Comparison of ENCODE assay signal across 8 cellular contexts in the genomic region with DNA sequence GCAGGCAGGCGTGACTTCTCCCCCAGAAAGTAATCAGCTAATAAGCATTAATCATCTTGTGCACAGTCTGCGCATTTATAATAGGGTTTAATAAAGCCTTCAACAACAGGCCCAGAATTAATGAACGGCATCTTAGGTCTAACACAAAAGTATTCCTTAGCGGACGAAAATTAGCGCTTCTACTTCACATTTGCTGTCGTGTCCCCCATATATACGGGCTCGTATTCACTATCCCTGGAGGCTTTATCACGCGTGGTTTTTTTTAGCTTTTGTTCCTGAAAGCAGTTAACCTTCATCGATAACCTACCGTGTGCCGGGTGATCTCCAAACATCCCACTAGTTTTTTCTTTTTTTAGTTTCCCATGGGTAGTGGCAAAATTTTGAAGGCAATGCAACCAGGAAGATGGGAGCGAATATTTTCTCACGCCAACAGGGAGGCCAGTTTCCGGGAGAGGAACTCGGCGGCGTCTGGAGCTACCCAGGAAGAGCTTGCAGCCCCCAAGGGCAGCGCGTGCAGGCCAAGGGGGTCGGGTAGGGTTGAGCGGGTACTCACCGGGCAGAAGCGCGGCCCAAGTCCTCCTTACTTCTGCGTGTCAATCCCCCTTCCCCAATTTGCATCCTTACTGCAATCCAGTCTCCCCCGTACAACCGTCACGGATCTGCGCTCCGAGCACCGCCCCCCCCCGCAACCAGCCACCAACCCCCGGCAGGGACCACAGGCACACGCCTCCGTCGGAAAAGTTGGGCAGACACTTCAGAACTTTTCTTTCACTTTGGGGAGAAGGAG. TPM values are rescaled to one million over a fixed set of nuclear protein-coding genes. Genes with fewer than 3 reads are reported as not detected.
DNase-seq lines count a peak whose midpoint lies in the region; ATAC-seq and TF ChIP-seq lines count a peak whose summit lies in the region.

No MANE protein-coding gene starts in this region.

- H3K4me1 ChIP-seq in ascending aorta (peaks cover 5 to 41% of the 10 kb centered on the region in 2 donors), thymus (ENCODE audit: control insufficient read depth, insufficient read depth, low read length) (peaks cover 14% of the 10 kb centered on the region)

- no peak for DNase-seq in activated naive CD4-positive, alpha-beta T cell treated with anti-CD3 and anti-CD28 coated beads for 36 hours
- no peak for DNase-seq in activated naive CD4-positive, alpha-beta T cell treated with anti-CD3 and anti-CD28 coated beads, Interleukin-2, amount 50 U/mL, for 16 hours
- DNase-seq in ascending aorta (ENCODE audit: low spot score in 2 of 2) (no peak), left kidney (ENCODE audit: low read depth, low spot score) (peak; percentile 82), Ammon's horn (ENCODE audit: low spot score) (no peak), cortex of kidney (lab: John Stamatoyannopoulos, UW) (no peak)

- peak overlapping the region; percentile 99 for H3K4me3 ChIP-seq in ascending aorta
- H3K4me3 ChIP-seq in thymus (ENCODE audit: low read length) = peak overlapping the region; percentile 44

- intact Hi-C loops in activated naive CD4-positive, alpha-beta T cell treated with anti-CD3 and anti-CD28 coated beads for 36 hours (cut with micrococcal nuclease) = loop anchor here (2.0 kb wide), 1 partner anchor 171 kb away; no protein-coding TSS in a partner anchor
- intact Hi-C loops in ascending aorta (cut with DNase I) = loop anchor here (2.0 to 10.0 kb wide), 3 partner anchors 13 to 243 kb away; partner anchors contain the start of gene NEDD4L

- CTCF ChIA-PET in activated naive CD4-positive, alpha-beta T cell treated with anti-CD3 and anti-CD28 coated beads for 36 hours (lab: Charles Lee) = no interaction called here

- H3K36me3 ChIP-seq in ascending aorta (no peaks in the 10 kb centered on the region), thymus (ENCODE audit: control insufficient read depth, insufficient read depth) (no peaks in the 10 kb centered on the region)

- no peak for TF ChIP-seq CTCF in ascending aorta (IDR thresholded peaks at IDR 0.05)

- no peaks in the 10 kb centered on the region for H3K9me3 ChIP-seq in ascending aorta
- peaks cover 1% of the 10 kb centered on the region for H3K9me3 ChIP-seq in thymus (ENCODE audit: control insufficient read depth)

- peaks cover 53% of the 10 kb centered on the region for H3K27me3 Mint-ChIP-seq in activated naive CD4-positive, alpha-beta T cell treated with anti-CD3 and anti-CD28 coated beads for 36 hours (ENCODE audit: low read depth)

- H3K4me1 Mint-ChIP-seq in activated naive CD4-positive, alpha-beta T cell treated with anti-CD3 and anti-CD28 coated beads for 36 hours (ENCODE audit: low read depth) = peaks cover 13% of the 10 kb centered on the region

- no peak for ATAC-seq in GM19397 (IDR thresholded peaks at IDR 0.05; ENCODE audit: unreplicated experiment)

- peak overlapping the region; percentile 71 for H3K4me3 Mint-ChIP-seq in activated naive CD4-positive, alpha-beta T cell treated with anti-CD3 and anti-CD28 coated beads for 36 hours

- 22% methylated on average over 39 of the region's 39 CpGs for whole genome bisulfite sequencing in thymus

- peak overlapping the region; percentile 97 for H3K27ac ChIP-seq in ascending aorta
- H3K27ac ChIP-seq in thymus (ENCODE audit: low read depth) = no peak overlapping the region

- no peaks in the 10 kb centered on the region for H3K9me3 Mint-ChIP-seq in activated naive CD4-positive, alpha-beta T cell treated with anti-CD3 and anti-CD28 coated beads for 36 hours

- H3K36me3 Mint-ChIP-seq in activated naive CD4-positive, alpha-beta T cell treated with anti-CD3 and anti-CD28 coated beads for 36 hours (ENCODE audit: low read depth) = no peaks in the 10 kb centered on the region

- no peak overlapping the region for H3K27ac Mint-ChIP-seq in activated naive CD4-positive, alpha-beta T cell treated with anti-CD3 and anti-CD28 coated beads for 36 hours

- H3K27me3 ChIP-seq in ascending aorta = no peaks in the 10 kb centered on the region
- peaks cover 42% of the 10 kb centered on the region for H3K27me3 ChIP-seq in thymus (ENCODE audit: control insufficient read depth, insufficient read depth)

RNA-seq across cellular contexts. Expression of gene ATP8B1, which starts 1.5 kb away (rescaled TPM):
- total RNA-seq in activated naive CD4-positive, alpha-beta T cell treated with anti-CD3 and anti-CD28 coated beads for 36 hours = not detected
- 30.9 TPM for total RNA-seq in ascending aorta
- polyA plus RNA-seq in thymus = 4.3 TPM

Comparison
In these comparisons a context has a peak if more than half of its experiments do, and no peak if none do; other contexts are left out.
1. RNA of gene ATP8B1, which starts 1.5 kb away (total RNA-seq): 30.9 TPM in ascending aorta (single experiment); not detected in activated naive CD4-positive, alpha-beta T cell treated with anti-CD3 and anti-CD28 coated beads for 36 hours; every median in the first group is over 10 times any median in the second.